Comparison of ENCODE assay signal across 8 cellular contexts in the genomic region with DNA sequence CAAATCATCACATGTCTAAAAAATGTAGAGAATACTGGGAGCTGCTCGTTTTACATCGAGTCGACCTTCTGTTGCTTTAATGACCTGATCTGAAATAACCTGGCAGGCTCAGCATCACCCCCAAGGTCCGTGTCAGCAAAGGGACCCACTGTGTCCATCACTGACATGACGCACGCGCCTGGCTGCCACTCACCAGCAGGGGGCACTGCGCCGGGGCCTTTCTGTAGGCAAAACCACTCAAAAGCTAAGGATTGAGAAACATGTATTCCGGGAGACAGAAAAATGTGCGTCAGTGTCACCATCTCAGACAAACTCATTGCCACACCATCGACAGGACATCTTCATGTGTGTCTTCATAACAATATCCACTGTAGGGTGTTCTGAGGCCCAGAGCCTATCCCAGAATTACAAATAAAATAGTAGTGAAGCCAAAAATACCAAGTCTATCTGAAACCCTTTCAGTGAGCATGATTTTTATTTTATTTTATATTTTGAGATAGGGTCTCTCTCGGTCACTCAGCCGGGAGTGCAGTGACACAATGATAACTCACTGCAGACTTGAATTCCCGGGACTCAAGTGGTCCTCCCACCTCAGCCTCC.
DNase-seq lines count a peak whose midpoint lies in the region; ATAC-seq and TF ChIP-seq lines count a peak whose summit lies in the region.

No MANE protein-coding gene starts in this region.

- TF ChIP-seq EP300 in esophagus muscularis mucosa (IDR thresholded peaks at IDR 0.05) (no peak), neural cell (conservative IDR thresholded peaks at IDR 0.05; ENCODE audit: poor library complexity, severe bottlenecking) (no peak), stomach (IDR thresholded peaks at IDR 0.05) (no peak)

- H3K36me3 ChIP-seq in NT2/D1 (ENCODE audit: insufficient read depth, insufficient read length, low read length) (no peaks in the 10 kb centered on the region), esophagus muscularis mucosa (no peaks in the 10 kb centered on the region), neural cell (ENCODE audit: insufficient read depth, low read length) (no peaks in the 10 kb centered on the region), stomach (no peaks in the 10 kb centered on the region)

- no peak overlapping the region for H2AFZ ChIP-seq in neural cell (ENCODE audit: low read depth, low read length)

- no peaks in the 10 kb centered on the region for H4K20me1 ChIP-seq in neural cell (ENCODE audit: insufficient read depth)

- TF ChIP-seq POLR2A in esophagus muscularis mucosa (IDR thresholded peaks at IDR 0.05; ENCODE audit: low read depth) (no peak), stomach (IDR thresholded peaks at IDR 0.05) (no peak)

- no peak overlapping the region for H3K4me3 ChIP-seq in NT2/D1 (ENCODE audit: insufficient read length, low read depth)
- H3K4me3 ChIP-seq in esophagus muscularis mucosa: no peak overlapping the region
- H3K4me3 ChIP-seq in neural cell (ENCODE audit: low read length): no peak overlapping the region
- no peak overlapping the region for H3K4me3 ChIP-seq in stomach

- no peaks in the 10 kb centered on the region for H3F3A ChIP-seq in neural cell (ENCODE audit: insufficient read depth, low read length, poor library complexity, severe bottlenecking)

- WGBS in esophagus muscularis mucosa: 29% methylated on average over 15 of the region's 15 CpGs
- WGBS in stomach, 5 donors: 22 to 24% (median 22%) methylated on average over 15 of the region's 15 CpGs

- H3K27ac ChIP-seq in esophagus muscularis mucosa (replicated peaks in 1 of 4) (no peak overlapping the region), neural cell (ENCODE audit: low read length) (no peak overlapping the region), stomach (no peak overlapping the region)

- no peaks in the 10 kb centered on the region for H3K27me3 ChIP-seq in NT2/D1 (ENCODE audit: insufficient read depth, insufficient read length)
- H3K27me3 ChIP-seq in esophagus muscularis mucosa: peaks cover 0 to 4% (median 0%) of the 10 kb centered on the region in 4 donors
- no peaks in the 10 kb centered on the region for H3K27me3 ChIP-seq in neural cell (ENCODE audit: insufficient read depth, low read depth, low read length)
- no peaks in the 10 kb centered on the region for H3K27me3 ChIP-seq in stomach

- H3K4me1 ChIP-seq in NT2/D1 (ENCODE audit: insufficient read depth, insufficient read length) (no peaks in the 10 kb centered on the region), esophagus muscularis mucosa (no peaks in the 10 kb centered on the region), stomach (no peaks in the 10 kb centered on the region)

- intact Hi-C loops in esophagus muscularis mucosa (cut with DNase I): loop anchor here (5.0 kb wide), 1 partner anchor 105 kb away; no protein-coding TSS in a partner anchor
- intact Hi-C loops in stomach (cut with DNase I; ENCODE audit: low total_unique reads): loop anchor here (10.0 kb wide), 1 partner anchor 103 kb away; no protein-coding TSS in a partner anchor

- no peak for TF ChIP-seq RAD21 in neural cell (conservative IDR thresholded peaks at IDR 0.05)

- peaks cover 16% of the 10 kb centered on the region; the same call in 1 of the 2 replicates for H3K9me3 ChIP-seq in NT2/D1 (ENCODE audit: insufficient read depth, low read length)
- H3K9me3 ChIP-seq in esophagus muscularis mucosa: no peaks in the 10 kb centered on the region
- no peaks in the 10 kb centered on the region for H3K9me3 ChIP-seq in neural cell (ENCODE audit: low read length)
- no peaks in the 10 kb centered on the region for H3K9me3 ChIP-seq in stomach

- DNase-seq in NCI-H446 (lab: John Stamatoyannopoulos, UW): peak; percentile 1 to 60
- DNase-seq in NCI-H446 treated with DMSO at 0.1 percent for 48 hours (lab: John Stamatoyannopoulos, UW): no peak
- DNase-seq in NT2/D1 (ENCODE audit: low read depth, low spot score): peak; percentile 36
- peak; percentile 61 for DNase-seq in activated T-cell treated with anti-CD3 and anti-CD28 coated beads for 24 hours (ENCODE audit: low read depth)
- DNase-seq in esophagus muscularis mucosa (ENCODE audit: extremely low spot score): no peak
- peak; percentile 76 for DNase-seq in stomach

- ATAC-seq in GM21423 (IDR thresholded peaks at IDR 0.05; ENCODE audit: unreplicated experiment): no peak

- no peaks in the 10 kb centered on the region for H3K9me2 ChIP-seq in neural cell (ENCODE audit: insufficient read depth, low read length)

- H3K9ac ChIP-seq in NT2/D1 (ENCODE audit: insufficient read length, low read depth): no peak overlapping the region
- H3K9ac ChIP-seq in neural cell (ENCODE audit: low read length): no peak overlapping the region

- no peak overlapping the region for H3K4me2 ChIP-seq in neural cell (ENCODE audit: low read length)

- H3K79me2 ChIP-seq in neural cell (replicated peaks; ENCODE audit: insufficient read depth, low read length): no peaks in the 10 kb centered on the region

- peak; percentile 49 to 72 (median 67) for TF ChIP-seq CTCF in esophagus muscularis mucosa (IDR thresholded peaks at IDR 0.05)
- TF ChIP-seq CTCF in neural cell (IDR thresholded peaks at IDR 0.05; ENCODE audit: poor library complexity, severe bottlenecking): peak; percentile 41
- TF ChIP-seq CTCF in stomach (IDR thresholded peaks at IDR 0.05): peak in 5 of 7 experiments; percentile 21 to 85 (median 75)

TF ChIP-seq in neural cell, 6 proteins besides CTCF, POLR2A, EP300 and RAD21:
- TF ChIP-seq, protein P1, sequence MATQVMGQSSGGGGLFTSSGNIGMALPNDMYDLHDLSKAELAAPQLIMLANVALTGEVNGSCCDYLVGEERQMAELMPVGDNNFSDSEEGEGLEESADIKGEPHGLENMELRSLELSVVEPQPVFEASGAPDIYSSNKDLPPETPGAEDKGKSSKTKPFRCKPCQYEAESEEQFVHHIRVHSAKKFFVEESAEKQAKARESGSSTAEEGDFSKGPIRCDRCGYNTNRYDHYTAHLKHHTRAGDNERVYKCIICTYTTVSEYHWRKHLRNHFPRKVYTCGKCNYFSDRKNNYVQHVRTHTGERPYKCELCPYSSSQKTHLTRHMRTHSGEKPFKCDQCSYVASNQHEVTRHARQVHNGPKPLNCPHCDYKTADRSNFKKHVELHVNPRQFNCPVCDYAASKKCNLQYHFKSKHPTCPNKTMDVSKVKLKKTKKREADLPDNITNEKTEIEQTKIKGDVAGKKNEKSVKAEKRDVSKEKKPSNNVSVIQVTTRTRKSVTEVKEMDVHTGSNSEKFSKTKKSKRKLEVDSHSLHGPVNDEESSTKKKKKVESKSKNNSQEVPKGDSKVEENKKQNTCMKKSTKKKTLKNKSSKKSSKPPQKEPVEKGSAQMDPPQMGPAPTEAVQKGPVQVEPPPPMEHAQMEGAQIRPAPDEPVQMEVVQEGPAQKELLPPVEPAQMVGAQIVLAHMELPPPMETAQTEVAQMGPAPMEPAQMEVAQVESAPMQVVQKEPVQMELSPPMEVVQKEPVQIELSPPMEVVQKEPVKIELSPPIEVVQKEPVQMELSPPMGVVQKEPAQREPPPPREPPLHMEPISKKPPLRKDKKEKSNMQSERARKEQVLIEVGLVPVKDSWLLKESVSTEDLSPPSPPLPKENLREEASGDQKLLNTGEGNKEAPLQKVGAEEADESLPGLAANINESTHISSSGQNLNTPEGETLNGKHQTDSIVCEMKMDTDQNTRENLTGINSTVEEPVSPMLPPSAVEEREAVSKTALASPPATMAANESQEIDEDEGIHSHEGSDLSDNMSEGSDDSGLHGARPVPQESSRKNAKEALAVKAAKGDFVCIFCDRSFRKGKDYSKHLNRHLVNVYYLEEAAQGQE (IDR thresholded peaks at IDR 0.05; ENCODE audit: borderline replicate concordance): no peak
- TF ChIP-seq MXI1 (conservative IDR thresholded peaks at IDR 0.05; ENCODE audit: poor library complexity, severe bottlenecking): no peak
- no peak for TF ChIP-seq POLR2AphosphoS5 (IDR thresholded peaks at IDR 0.05)
- TF ChIP-seq SMC3 (conservative IDR thresholded peaks at IDR 0.05; ENCODE audit: poor library complexity): no peak
- no peak for TF ChIP-seq EZH2 (IDR thresholded peaks at IDR 0.05; ENCODE audit: borderline replicate concordance, insufficient read depth, low read length, poor library complexity, severe bottlenecking)

Comparison
In these comparisons a context has a peak if more than half of its experiments do, and no peak if none do; other contexts are left out.
1. DNase-seq: peak in NCI-H446 (2 of 2), NT2/D1 (single experiment), activated T-cell treated with anti-CD3 and anti-CD28 coated beads for 24 hours (single experiment) and stomach (single experiment); none in NCI-H446 treated with DMSO at 0.1 percent for 48 hours (single experiment) and esophagus muscularis mucosa (single experiment).
2. Peak in every context shown above with its lines, with median percentiles within 50 percentile points of each other: CTCF ChIP-seq.